In genomic region chr2:160751021-160751420, GRCh38 we compare ENCODE assay signal across 20 cellular contexts.
DNase-seq lines count a peak whose midpoint lies in the region; ATAC-seq, FAIRE-seq and TF ChIP-seq lines count a peak whose summit lies in the region.
"Had no signal": no experiment of that assay in that cellular context is flagged by ENCODE, and none has a peak within 500 bp of the region (broad histone marks: within the 10 kb centered on the region; RNA-seq: fewer than 3 reads in every experiment).

No MANE protein-coding gene starts in this region.

- TF ChIP-seq CTCF in fibroblast of lung (conservative IDR thresholded peaks at IDR 0.05 in 1 of 2, IDR thresholded peaks at IDR 0.05 in 1 of 2; ENCODE audit: low read depth in 1 of 2, low read length in 2 of 2) = no peak

- H3K36me3 ChIP-seq in fibroblast of lung (ENCODE audit: control insufficient read depth, insufficient read depth, low read length) (no peaks in the 10 kb centered on the region), skeletal muscle satellite cell (ENCODE audit: insufficient read depth, low read length) (no peaks in the 10 kb centered on the region)
- H3K36me3 ChIP-seq: transverse colon had no signal

- no peak overlapping the region for H3K9ac ChIP-seq in fibroblast of lung (ENCODE audit: insufficient read depth, low read length)
- H3K9ac ChIP-seq in skeletal muscle satellite cell (ENCODE audit: low read depth, low read length) = no peak overlapping the region

- FAIRE-seq in RCC 7860 (lab: Jason Lieb, UNC) = peak; percentile 86
- FAIRE-seq: GM12892, HTR-8/SVneo had no signal

- no peak for ATAC-seq in GM21576 (IDR thresholded peaks at IDR 0.05; ENCODE audit: unreplicated experiment)
- ATAC-seq in GM18519 (IDR thresholded peaks at IDR 0.05; ENCODE audit: low FRiP score, unreplicated experiment) = no peak
- ATAC-seq: left ventricle myocardium superior, right cardiac atrium had no signal

- DNase-seq in ELR (ENCODE audit: low read depth) (peak; percentile 82), RCC 7860 (ENCODE audit: low spot score) (peak; percentile 47), fibroblast of lung (ENCODE audit: low read depth in 2 of 2) (peak; percentile 32 to 76), OCI-M2 (lab: John Stamatoyannopoulos, UW; ENCODE audit: unreplicated experiment) (no peak)
- DNase-seq: activated CD4-positive, alpha-beta T cell treated with anti-CD3 and anti-CD28 coated beads, Interleukin-2, amount 50 U/mL, for 4 hours; activated T-cell treated with anti-CD3 and anti-CD28 coated beads for 4 hours; Caco-2; GDM1; left ventricle myocardium superior; NCI-H1436 treated with DMSO at 0.1 percent for 48 hours; nucleus accumbens; right cardiac atrium; RPMI8226; stimulated activated naive CD4-positive, alpha-beta T cell; transverse colon had no signal

- H3K4me2 ChIP-seq in fibroblast of lung (ENCODE audit: extremely low read depth, insufficient read depth, low read length) (peak overlapping the region; percentile 32), skeletal muscle satellite cell (ENCODE audit: low read length) (peak overlapping the region; percentile 27)

- H3K4me3 ChIP-seq in fibroblast of lung (replicated peaks in 1 of 4; ENCODE audit: control extremely low read depth in 1 of 4, insufficient read depth in 1 of 4, low read depth in 3 of 4, low read length in 4 of 4) (no peak overlapping the region), skeletal muscle satellite cell (ENCODE audit: low read length) (no peak overlapping the region)
- H3K4me3 ChIP-seq: transverse colon had no signal

- no peak overlapping the region for H3K27ac ChIP-seq in fibroblast of lung (ENCODE audit: insufficient read depth, low read length)
- H3K27ac ChIP-seq: transverse colon had no signal

- H3K9me3 ChIP-seq in fibroblast of lung (ENCODE audit: control insufficient read depth, insufficient read depth, low read depth, low read length) = no peaks in the 10 kb centered on the region
- H3K9me3 ChIP-seq in skeletal muscle satellite cell (replicated peaks; ENCODE audit: low read length) = no peaks in the 10 kb centered on the region

- H3K79me2 ChIP-seq in fibroblast of lung (ENCODE audit: control insufficient read depth, insufficient read depth, low read length) = no peaks in the 10 kb centered on the region

- H3K4me1 ChIP-seq in fibroblast of lung (ENCODE audit: control insufficient read depth, extremely low read depth, insufficient read depth, low read length) = peaks cover 9% of the 10 kb centered on the region
- peaks cover 56% of the 10 kb centered on the region for H3K4me1 ChIP-seq in skeletal muscle satellite cell (ENCODE audit: control insufficient read depth, insufficient read depth, low read length)
- H3K4me1 ChIP-seq: transverse colon had no signal

- no peaks in the 10 kb centered on the region for H4K20me1 ChIP-seq in fibroblast of lung (ENCODE audit: control insufficient read depth, extremely low read depth, insufficient read depth, low read length)

- H2AFZ ChIP-seq in fibroblast of lung (ENCODE audit: low read length) = no peak overlapping the region

- H3K27me3 ChIP-seq in fibroblast of lung (ENCODE audit: control insufficient read depth, insufficient read depth, low read length) (no peaks in the 10 kb centered on the region), skeletal muscle satellite cell (ENCODE audit: control insufficient read depth, insufficient read depth, low read length) (no peaks in the 10 kb centered on the region)
- H3K27me3 ChIP-seq: transverse colon had no signal
